In genomic region chr14:58430156-58430555, GRCh38 we compare ENCODE assay signal across 13 cellular contexts. TPM values are rescaled to one million over a fixed set of nuclear protein-coding genes. Genes with fewer than 3 reads are reported as not detected.
DNase-seq lines count a peak whose midpoint lies in the region; ATAC-seq, FAIRE-seq and TF ChIP-seq lines count a peak whose summit lies in the region.
"Had no signal": no experiment of that assay in that cellular context is flagged by ENCODE, and none has a peak within 500 bp of the region (broad histone marks: within the 10 kb centered on the region; RNA-seq: fewer than 3 reads in every experiment).

No MANE protein-coding gene starts in this region.

- H3K4me1 ChIP-seq in BLaER1 (peaks cover 37% of the 10 kb centered on the region), hepatocyte (ENCODE audit: insufficient read depth) (peaks cover 8% of the 10 kb centered on the region), psoas muscle (peaks cover 23% of the 10 kb centered on the region)

- H3K27me3 ChIP-seq in BLaER1 (no peaks in the 10 kb centered on the region), hepatocyte (no peaks in the 10 kb centered on the region), psoas muscle (ENCODE audit: insufficient read depth in 3 of 3, low read length in 2 of 3) (no peaks in the 10 kb centered on the region)
- H3K27me3 ChIP-seq: dorsolateral prefrontal cortex, spleen had no signal

- H3K9me3 ChIP-seq in BLaER1 = no peaks in the 10 kb centered on the region
- H3K9me3 ChIP-seq in hepatocyte (ENCODE audit: low read depth) = no peaks in the 10 kb centered on the region
- H3K9me3 ChIP-seq in psoas muscle = no peaks in the 10 kb centered on the region
- H3K9me3 ChIP-seq: spleen had no signal

- H3K27me3 Mint-ChIP-seq in activated T-helper 2 cell treated with anti-CD3 and anti-CD28 coated beads, Interferon-gamma antibody, Interleukin-2, Interleukin-4, amounts not matched to agents 10 μg/mL and 5 μg/mL and 100 μg/mL, durations not matched to agents 14 hours and 24 hours and 36 hours (ENCODE audit: low read depth) = no peaks in the 10 kb centered on the region
- H3K27me3 Mint-ChIP-seq in chondrocyte (ENCODE audit: low read depth) = no peaks in the 10 kb centered on the region

- no peak overlapping the region for H3K4me3 ChIP-seq in BLaER1
- no peak overlapping the region for H3K4me3 ChIP-seq in hepatocyte
- H3K4me3 ChIP-seq in psoas muscle = no peak overlapping the region
- H3K4me3 ChIP-seq: spleen had no signal

- no peak overlapping the region for H2AFZ ChIP-seq in hepatocyte

- H3K36me3 ChIP-seq in BLaER1 (peaks cover 38% of the 10 kb centered on the region), hepatocyte (replicated peaks; ENCODE audit: insufficient read depth, low read depth) (no peaks in the 10 kb centered on the region), psoas muscle (ENCODE audit: insufficient read depth in 1 of 2, low read depth in 1 of 2) (peaks cover 0 to 54% of the 10 kb centered on the region in 2 donors)

- H4K20me1 ChIP-seq in BLaER1 = no peaks in the 10 kb centered on the region
- H4K20me1 ChIP-seq in hepatocyte (ENCODE audit: insufficient read depth, poor library complexity, severe bottlenecking) = no peaks in the 10 kb centered on the region

- peak overlapping the region; percentile 72 for H3K27ac Mint-ChIP-seq in activated T-helper 2 cell treated with anti-CD3 and anti-CD28 coated beads, Interferon-gamma antibody, Interleukin-2, Interleukin-4, amounts not matched to agents 10 μg/mL and 5 μg/mL and 100 μg/mL, durations not matched to agents 14 hours and 24 hours and 36 hours
- no peak overlapping the region for H3K27ac Mint-ChIP-seq in chondrocyte (ENCODE audit: unreplicated experiment)

- peaks cover 33% of the 10 kb centered on the region for H3K36me3 Mint-ChIP-seq in activated T-helper 2 cell treated with anti-CD3 and anti-CD28 coated beads, Interferon-gamma antibody, Interleukin-2, Interleukin-4, amounts not matched to agents 10 μg/mL and 5 μg/mL and 100 μg/mL, durations not matched to agents 14 hours and 24 hours and 36 hours (ENCODE audit: low read depth)
- peaks cover 4% of the 10 kb centered on the region for H3K36me3 Mint-ChIP-seq in chondrocyte (ENCODE audit: low read depth)

- H3K4me2 ChIP-seq in BLaER1 (peak overlapping the region; percentile 88), hepatocyte (peak overlapping the region; percentile 75)

- peak; percentile 77 for FAIRE-seq in H54 (lab: Jason Lieb, UNC)

- ATAC-seq in HG03139 (IDR thresholded peaks at IDR 0.05; ENCODE audit: unreplicated experiment) (no peak), HG03175 (IDR thresholded peaks at IDR 0.05; ENCODE audit: unreplicated experiment) (no peak), psoas muscle (no peak)
- ATAC-seq: left cardiac atrium had no signal

- H3K4me1 Mint-ChIP-seq in activated T-helper 2 cell treated with anti-CD3 and anti-CD28 coated beads, Interferon-gamma antibody, Interleukin-2, Interleukin-4, amounts not matched to agents 10 μg/mL and 5 μg/mL and 100 μg/mL, durations not matched to agents 14 hours and 24 hours and 36 hours (ENCODE audit: low read depth) = peaks cover 28% of the 10 kb centered on the region
- H3K4me1 Mint-ChIP-seq in chondrocyte (ENCODE audit: low read depth) = peaks cover 30% of the 10 kb centered on the region

- 81% methylated on average over 1 of the region's 1 CpG for WGBS in hepatocyte (ENCODE audit: low lambda C conversion rate, missing lambda C conversion rate)
- WGBS in psoas muscle, 3 donors = 67 to 80% (median 79%) methylated on average over 1 of the region's 1 CpG

- no peaks in the 10 kb centered on the region for H3K9me2 ChIP-seq in hepatocyte (replicated peaks; ENCODE audit: insufficient read depth)

- peak overlapping the region; percentile 40 for H3K4me3 Mint-ChIP-seq in activated T-helper 2 cell treated with anti-CD3 and anti-CD28 coated beads, Interferon-gamma antibody, Interleukin-2, Interleukin-4, amounts not matched to agents 10 μg/mL and 5 μg/mL and 100 μg/mL, durations not matched to agents 14 hours and 24 hours and 36 hours (ENCODE audit: low read depth)
- no peak overlapping the region for H3K4me3 Mint-ChIP-seq in chondrocyte (ENCODE audit: unreplicated experiment)

- H3K27ac ChIP-seq in BLaER1 = no peak overlapping the region
- H3K27ac ChIP-seq in hepatocyte = no peak overlapping the region
- H3K27ac ChIP-seq in psoas muscle = no peak overlapping the region
- H3K27ac ChIP-seq: dorsolateral prefrontal cortex, spleen had no signal

- intact Hi-C loops in activated T-helper 2 cell treated with anti-CD3 and anti-CD28 coated beads, Interferon-gamma antibody, Interleukin-2, Interleukin-4, amounts not matched to agents 10 μg/mL and 5 μg/mL and 100 μg/mL, durations not matched to agents 14 hours and 24 hours and 36 hours (cut with micrococcal nuclease) = no loop called here
- intact Hi-C loops in psoas muscle (cut with DNase I) = no loop called here

- no peak for DNase-seq in H54 (ENCODE audit: insufficient read length, low spot score)
- DNase-seq in activated T-helper 2 cell treated with anti-CD3 and anti-CD28 coated beads, Interferon-gamma antibody, Interleukin-2, Interleukin-4, amounts not matched to agents 10 μg/mL and 5 μg/mL and 100 μg/mL, durations not matched to agents 14 hours and 24 hours and 36 hours (ENCODE audit: low spot score) = no peak
- no peak for DNase-seq in hepatocyte (ENCODE audit: low spot score)
- no peak for DNase-seq in chondrocyte (ENCODE audit: low spot score)
- DNase-seq in psoas muscle = no peak
- DNase-seq: activated CD4-positive, alpha-beta T cell treated with anti-CD3 and anti-CD28 coated beads, Interleukin-2, amount 50 U/mL, for 48 hours; dorsolateral prefrontal cortex; left cardiac atrium; spleen had no signal

- peaks cover 33% of the 10 kb centered on the region for H3K79me2 ChIP-seq in hepatocyte

- no peaks in the 10 kb centered on the region for H3K9me3 Mint-ChIP-seq in activated T-helper 2 cell treated with anti-CD3 and anti-CD28 coated beads, Interferon-gamma antibody, Interleukin-2, Interleukin-4, amounts not matched to agents 10 μg/mL and 5 μg/mL and 100 μg/mL, durations not matched to agents 14 hours and 24 hours and 36 hours
- no peaks in the 10 kb centered on the region for H3K9me3 Mint-ChIP-seq in chondrocyte (ENCODE audit: low read depth)

- 0 out of 2 replicates have a peak overlapping the region, but pooled peaks have one; percentile 2 for H3K9ac ChIP-seq in BLaER1

- TF ChIP-seq POLR2A in H54 (IDR thresholded peaks at IDR 0.05; ENCODE audit: low read depth, low read length) = no peak

- TF ChIP-seq CTCF in hepatocyte (IDR thresholded peaks at IDR 0.05; ENCODE audit: poor library complexity) = no peak
- TF ChIP-seq CTCF in chondrocyte (IDR thresholded peaks at IDR 0.05) = no peak
- TF ChIP-seq CTCF in psoas muscle (IDR thresholded peaks at IDR 0.05) = no peak

RNA-seq across cellular contexts. Expression of gene KIAA0586, which starts 2.6 kb away (rescaled TPM):
- 23.5 and 24.4 TPM in 2 replicates for total RNA-seq in activated T-helper 2 cell treated with anti-CD3 and anti-CD28 coated beads, Interferon-gamma antibody, Interleukin-2, Interleukin-4, amounts not matched to agents 10 μg/mL and 5 μg/mL and 100 μg/mL, durations not matched to agents 14 hours and 24 hours and 36 hours
- total RNA-seq in hepatocyte (14.0 and 21.4 TPM in 2 replicates), chondrocyte (14.0 to 25.6 TPM (median 14.5 TPM) in 3 replicates), psoas muscle (10 to 100 TPM in 1 of 4 donors, 1 to 10 TPM in 3; 5.0 to 14.2 (median 8.3) TPM)
- polyA plus RNA-seq in hepatocyte (6.1 and 7.3 TPM in 2 replicates), psoas muscle (1 to 10 TPM; 2.5 to 6.2 (median 2.6) TPM)

RNA-seq across cellular contexts. Expression of gene TIMM9, which starts 2.8 kb away (rescaled TPM):
- 53.3 and 65.1 TPM in 2 replicates for total RNA-seq in activated T-helper 2 cell treated with anti-CD3 and anti-CD28 coated beads, Interferon-gamma antibody, Interleukin-2, Interleukin-4, amounts not matched to agents 10 μg/mL and 5 μg/mL and 100 μg/mL, durations not matched to agents 14 hours and 24 hours and 36 hours
- total RNA-seq in hepatocyte = 65.5 and 70.9 TPM in 2 replicates
- polyA plus RNA-seq in hepatocyte = 44.8 and 63.6 TPM in 2 replicates
- total RNA-seq in chondrocyte = 27.5 to 32.4 TPM (median 32.4 TPM) in 3 replicates
- 10 to 100 TPM; 44.2 to 55.6 (median 50.2) TPM for total RNA-seq in psoas muscle
- 10 to 100 TPM; 47.4 to 87.8 (median 66.0) TPM for polyA plus RNA-seq in psoas muscle

RNA-seq across cellular contexts. Expression of gene TOMM20L, which starts 34.4 kb away (rescaled TPM):
- total RNA-seq in activated T-helper 2 cell treated with anti-CD3 and anti-CD28 coated beads, Interferon-gamma antibody, Interleukin-2, Interleukin-4, amounts not matched to agents 10 μg/mL and 5 μg/mL and 100 μg/mL, durations not matched to agents 14 hours and 24 hours and 36 hours = not detected in 2 replicates
- total RNA-seq in hepatocyte (not detected in 2 replicates), chondrocyte (not detected in 3 replicates), psoas muscle (not detected)
- polyA plus RNA-seq in hepatocyte (0.33 TPM in 1 of 2 replicates, not detected in the other), psoas muscle (not detected)
- total RNA-seq: left cardiac atrium, temporal lobe had no signal
